In the genomic region with DNA sequence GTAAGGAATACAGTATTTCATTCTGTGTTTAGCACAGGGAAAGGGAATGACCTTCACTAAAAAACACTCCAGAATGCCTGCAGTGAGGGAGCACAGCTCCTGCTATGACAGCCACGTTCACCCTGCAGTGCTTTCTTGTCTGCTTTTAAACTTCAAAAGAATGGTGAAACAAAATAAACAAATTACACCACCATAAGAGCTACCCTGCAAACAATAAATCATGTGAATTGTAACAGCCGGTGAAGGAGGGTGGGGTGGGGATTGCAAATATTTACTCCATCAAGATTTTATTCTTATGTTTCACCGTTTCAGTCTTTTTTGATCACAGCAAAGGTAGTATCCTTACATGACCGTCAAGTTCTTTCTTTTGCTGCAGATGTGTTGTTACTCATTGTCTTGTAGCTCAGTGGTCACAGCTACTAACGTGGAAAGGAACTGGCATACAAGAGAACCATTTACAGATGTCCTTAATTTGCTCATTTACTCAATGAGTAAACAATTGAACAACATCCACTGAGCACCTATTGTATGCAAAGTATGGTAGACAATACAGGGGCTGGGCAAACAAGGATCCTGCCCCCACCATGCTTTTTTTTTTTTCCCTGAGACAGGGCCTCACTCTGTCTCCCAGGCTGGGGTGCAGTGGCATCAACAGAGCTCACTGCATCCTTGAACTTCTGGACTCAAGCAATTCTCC, we compare ENCODE assay signal across 1 cellular context.
TF ChIP-seq lines count a peak whose summit lies in the region.

No MANE protein-coding gene starts in this region.

TF ChIP-seq in neural cell, 6 proteins besides CTCF, POLR2A, EP300 and RAD21 (continued from another document):
- TF ChIP-seq REST (IDR thresholded peaks at IDR 0.05; ENCODE audit: borderline replicate concordance) (no peak), TAF1 (IDR thresholded peaks at IDR 0.05; ENCODE audit: low read depth) (no peak)
